8 cellular contexts compared by ENCODE assay signal in the genomic region with DNA sequence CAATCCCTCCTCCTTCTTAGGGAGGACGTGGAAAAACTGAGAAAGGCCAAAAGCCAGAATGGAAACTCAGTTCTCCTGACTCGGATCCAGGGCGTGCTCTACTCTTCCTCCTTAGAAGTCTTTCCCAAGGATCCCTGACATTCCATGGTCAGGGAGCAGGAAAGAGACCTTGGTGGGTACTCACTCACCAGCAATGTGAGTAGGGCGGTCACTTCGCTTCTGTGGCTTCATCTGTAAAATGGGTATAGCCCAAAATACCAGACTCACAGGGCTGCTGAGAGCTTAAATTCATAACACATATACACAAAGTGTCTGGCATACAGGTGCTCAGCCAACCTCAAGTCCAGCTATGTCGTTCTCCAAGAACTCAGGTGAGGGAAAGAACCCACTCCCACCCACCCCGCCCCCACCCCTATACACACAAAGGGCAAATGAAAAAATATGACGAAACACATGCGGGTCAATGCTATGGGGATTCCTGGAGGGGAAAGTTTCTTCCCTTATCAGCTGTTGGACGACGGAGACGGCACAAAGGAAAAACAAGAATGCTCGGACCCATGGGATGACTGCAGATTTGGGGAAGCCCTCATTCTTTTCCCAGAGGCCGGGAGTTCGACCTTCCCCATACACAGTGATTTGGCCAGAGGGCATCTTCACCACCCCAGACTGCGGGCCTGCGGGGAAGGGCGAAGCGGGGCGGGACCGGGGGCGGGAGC. TPM values are rescaled to one million over a fixed set of nuclear protein-coding genes. Genes with fewer than 3 reads are reported as not detected.
DNase-seq lines count a peak whose midpoint lies in the region; ATAC-seq and TF ChIP-seq lines count a peak whose summit lies in the region.

No MANE protein-coding gene starts in this region.

- H3K27ac ChIP-seq in WERI-Rb-1 (no peak overlapping the region), right atrium auricular region (peak overlapping the region; percentile 6 to 75), skin epidermis (peak overlapping the region in 8 of 21 experiments; percentile 6 to 88 (median 72))

- in situ Hi-C loops in HAP-1 (cut with MboI; ENCODE audit: low sequenced_read_pairs) = no loop called here

- H3K9me3 ChIP-seq in HAP-1 = no peaks in the 10 kb centered on the region
- no peaks in the 10 kb centered on the region for H3K9me3 ChIP-seq in WERI-Rb-1 (ENCODE audit: severe bottlenecking)
- no peaks in the 10 kb centered on the region for H3K9me3 ChIP-seq in right atrium auricular region

- no peak for ATAC-seq in GM19023 (IDR thresholded peaks at IDR 0.05; ENCODE audit: unreplicated experiment)

- DNase-seq in HAP-1 (ENCODE audit: low spot score in 2 of 2) (no peak), WERI-Rb-1 (no peak), right atrium auricular region (ENCODE audit: low spot score) (no peak), NCI-H69 (lab: John Stamatoyannopoulos, UW) (no peak), GF-D8 (lab: John Stamatoyannopoulos, UW) (no peak), islet precursor cell (no peak)

- H3K4me1 ChIP-seq in HAP-1 (no peaks in the 10 kb centered on the region), right atrium auricular region (peaks cover 0 to 32% of the 10 kb centered on the region in 2 donors)

- TF ChIP-seq CTCF in WERI-Rb-1 (IDR thresholded peaks at IDR 0.05; ENCODE audit: low read depth, low read length) = no peak
- no peak for TF ChIP-seq CTCF in right atrium auricular region (IDR thresholded peaks at IDR 0.05)

- H3K4me3 ChIP-seq in HAP-1 (peak overlapping the region; percentile 37), WERI-Rb-1 (ENCODE audit: low read depth, low read length) (peak overlapping the region; percentile 13; the same call in 1 of the 2 replicates), right atrium auricular region (peak overlapping the region; percentile 62 to 90), skin epidermis (peak overlapping the region; percentile 41 to 76 (median 68))

- H3K27me3 ChIP-seq in HAP-1 (ENCODE audit: low read depth) (no peaks in the 10 kb centered on the region), WERI-Rb-1 (ENCODE audit: insufficient read depth, low read depth, severe bottlenecking) (no peaks in the 10 kb centered on the region), right atrium auricular region (no peaks in the 10 kb centered on the region)

- H3K36me3 ChIP-seq in HAP-1 (replicated peaks) (no peaks in the 10 kb centered on the region), WERI-Rb-1 (peaks cover 10% of the 10 kb centered on the region), right atrium auricular region (peaks cover 16% of the 10 kb centered on the region)

RNA-seq across cellular contexts. Expression of a gene that starts 0.5 kb away (rescaled TPM):
- 10 to 100 TPM; 44.9 to 54.8 TPM for total RNA-seq in right atrium auricular region

RNA-seq across cellular contexts. Expression of a gene that starts 31.5 kb away (rescaled TPM):
- total RNA-seq in right atrium auricular region = 100 to 1,000 TPM; 102 to 116 TPM

RNA-seq across cellular contexts. Expression of a gene that starts 31.8 kb away (rescaled TPM):
- total RNA-seq in right atrium auricular region = 10 to 100 TPM; 55.0 to 82.1 TPM

RNA-seq across cellular contexts. Expression of a gene that starts 58.4 kb away (rescaled TPM):
- total RNA-seq in right atrium auricular region = not detected

Comparison
In these comparisons a context has a peak if more than half of its experiments do, and no peak if none do; other contexts are left out.
1. H3K4me3 ChIP-seq: peak in every context shown above with its lines; median percentile 76 in right atrium auricular region; 68 in skin epidermis; 37 in HAP-1; 13 in WERI-Rb-1.